In genomic region chr16:88779406-88780099, GRCh38 we compare ENCODE assay signal across 1 cellular context.
TF ChIP-seq lines count a peak whose summit lies in the region.

No MANE protein-coding gene starts in this region.

TF ChIP-seq in IMR-90, 13 proteins besides CTCF, POLR2A, EP300 and RAD21:
- TF ChIP-seq CEBPB (IDR thresholded peaks at IDR 0.05; ENCODE audit: low read depth, low read length) (no peak), SMC3 (IDR thresholded peaks at IDR 0.05; ENCODE audit: low read depth, low read length) (no peak), CHD1 (IDR thresholded peaks at IDR 0.05; ENCODE audit: low read depth, low read length) (no peak), USF2 (IDR thresholded peaks at IDR 0.05; ENCODE audit: low read depth, low read length) (no peak)
